1 cellular context compared by ENCODE assay signal in genomic region chr5:27727254-27727653, GRCh38.
A peak's percentile ranks its signal among the peaks of the same experiment; 100 is the strongest.
TF ChIP-seq lines count a peak whose summit lies in the region.

No MANE protein-coding gene starts in this region.

TF ChIP-seq in H1, 55 proteins besides CTCF, POLR2A, EP300 and RAD21 (continued from another document):
- TF ChIP-seq CHD7 (IDR thresholded peaks at IDR 0.05; ENCODE audit: insufficient replicate concordance, low read length) (peak; percentile 19), SIX5 (IDR thresholded peaks at IDR 0.05; ENCODE audit: low read depth, low read length) (no peak)
